Comparison of ENCODE assay signal across 20 cellular contexts in genomic region chr18:42233908-42234307, GRCh38.
A peak's percentile ranks its signal among the peaks of the same experiment; 100 is the strongest.
DNase-seq lines count a peak whose midpoint lies in the region; FAIRE-seq and TF ChIP-seq lines count a peak whose summit lies in the region.
"Had no signal": no experiment of that assay in that cellular context is flagged by ENCODE, and none has a peak within 500 bp of the region (broad histone marks: within the 10 kb centered on the region; RNA-seq: fewer than 3 reads in every experiment).

No MANE protein-coding gene starts in this region.

- DNase-seq in D721Med (ENCODE audit: insufficient read length, low spot score) (no peak), mesothelial cell of epicardium (ENCODE audit: low spot score in 2 of 2, unreplicated experiment in 2 of 2) (no peak), frontal cortex (ENCODE audit: low spot score in 2 of 2) (no peak), amniotic stem cell (lab: John Stamatoyannopoulos, UW) (no peak)
- DNase-seq in activated T-cell treated with anti-CD3 and anti-CD28 coated beads, Interleukin-2, amount 50 U/mL, for 24 hours: no peak
- DNase-seq: AML-193; BE2C; C1 segment of cervical spinal cord; CD4-positive, alpha-beta memory T cell; CD4-positive, CD25-positive, alpha-beta regulatory T cell; CD8-positive, alpha-beta memory T cell; COR-L47; DMS79 treated with DMSO at 0.1 percent for 48 hours; GF-D8 had no signal

- no peak overlapping the region for H3K4me3 Mint-ChIP-seq in mesothelial cell of epicardium
- no peak overlapping the region for H3K4me3 Mint-ChIP-seq in activated T-cell treated with anti-CD3 and anti-CD28 coated beads, Interleukin-2, amount 50 U/mL, for 24 hours
- H3K4me3 Mint-ChIP-seq: CD14-positive monocyte; CD4-positive, alpha-beta memory T cell; CD4-positive, CD25-positive, alpha-beta regulatory T cell; CD8-positive, alpha-beta memory T cell had no signal

- peak overlapping the region; percentile 28 for H3K27ac Mint-ChIP-seq in mesothelial cell of epicardium
- no peak overlapping the region for H3K27ac Mint-ChIP-seq in activated T-cell treated with anti-CD3 and anti-CD28 coated beads, Interleukin-2, amount 50 U/mL, for 24 hours
- H3K27ac Mint-ChIP-seq: CD14-positive monocyte; CD4-positive, alpha-beta memory T cell; CD4-positive, CD25-positive, alpha-beta regulatory T cell; CD8-positive, alpha-beta memory T cell had no signal

- peaks cover 16% of the 10 kb centered on the region for H3K9me3 Mint-ChIP-seq in mesothelial cell of epicardium
- peaks cover 4% of the 10 kb centered on the region for H3K9me3 Mint-ChIP-seq in activated T-cell treated with anti-CD3 and anti-CD28 coated beads, Interleukin-2, amount 50 U/mL, for 24 hours

- TF ChIP-seq CTCF in D721Med (IDR thresholded peaks at IDR 0.05; ENCODE audit: insufficient read depth, missing control alignments): no peak
- no peak for TF ChIP-seq CTCF in VCaP (conservative IDR thresholded peaks at IDR 0.05)
- TF ChIP-seq CTCF in mesothelial cell of epicardium (IDR thresholded peaks at IDR 0.05; ENCODE audit: unreplicated experiment): no peak

- no peaks in the 10 kb centered on the region for H3K27me3 Mint-ChIP-seq in mesothelial cell of epicardium (ENCODE audit: low read depth)
- H3K27me3 Mint-ChIP-seq in activated T-cell treated with anti-CD3 and anti-CD28 coated beads, Interleukin-2, amount 50 U/mL, for 24 hours: no peaks in the 10 kb centered on the region
- H3K27me3 Mint-ChIP-seq: CD8-positive, alpha-beta memory T cell had no signal

- FAIRE-seq in D721Med (lab: Jason Lieb, UNC) (peak; percentile 67), frontal cortex (lab: Jason Lieb, UNC) (no peak)
- FAIRE-seq: A549, G401.6, GM12891 had no signal

- no peaks in the 10 kb centered on the region for H3K36me3 Mint-ChIP-seq in mesothelial cell of epicardium
- no peaks in the 10 kb centered on the region for H3K36me3 Mint-ChIP-seq in activated T-cell treated with anti-CD3 and anti-CD28 coated beads, Interleukin-2, amount 50 U/mL, for 24 hours (ENCODE audit: low read depth)
- H3K36me3 Mint-ChIP-seq: CD14-positive monocyte; CD4-positive, alpha-beta memory T cell; CD4-positive, CD25-positive, alpha-beta regulatory T cell had no signal

- peak overlapping the region; percentile 29; the same call in 1 of the 2 replicates for H3K27ac ChIP-seq in VCaP
- H3K27ac ChIP-seq: A549, BLaER1 had no signal

- H3K4me1 Mint-ChIP-seq in mesothelial cell of epicardium: peaks cover 5% of the 10 kb centered on the region
- H3K4me1 Mint-ChIP-seq in activated T-cell treated with anti-CD3 and anti-CD28 coated beads, Interleukin-2, amount 50 U/mL, for 24 hours (ENCODE audit: low read depth): no peaks in the 10 kb centered on the region
- H3K4me1 Mint-ChIP-seq: CD14-positive monocyte; CD4-positive, alpha-beta memory T cell; CD4-positive, CD25-positive, alpha-beta regulatory T cell; CD8-positive, alpha-beta memory T cell had no signal
